ENCODE assay signal across 8 cellular contexts in the genomic region with DNA sequence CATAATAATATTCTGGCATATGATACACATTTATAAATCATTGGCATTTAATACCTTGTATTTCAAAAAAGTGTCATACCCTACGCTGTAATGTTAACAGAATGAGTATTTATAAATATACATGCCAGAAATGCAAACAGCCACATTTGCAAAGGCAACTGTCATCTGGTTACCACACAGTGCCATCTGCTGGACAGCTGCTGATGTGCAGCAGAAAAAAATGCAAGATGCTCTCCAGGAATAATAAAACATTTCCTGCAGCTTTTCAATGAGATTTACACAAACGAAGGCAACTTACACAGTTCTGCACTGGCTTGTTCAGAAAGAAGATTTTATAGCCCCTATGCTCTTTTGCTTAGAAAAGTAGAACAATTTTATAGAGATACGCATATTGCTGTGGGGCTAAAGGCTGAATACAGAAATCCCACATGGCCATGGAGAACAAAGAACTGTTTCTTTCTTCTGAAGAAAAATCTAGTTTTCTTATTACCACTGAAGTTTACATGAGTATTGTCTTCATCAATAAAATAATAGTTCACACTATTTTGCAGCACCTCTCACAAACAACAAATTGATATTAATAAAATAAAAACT.
A peak's percentile ranks its signal among the peaks of the same experiment; 100 is the strongest.
DNase-seq lines count a peak whose midpoint lies in the region; ATAC-seq and TF ChIP-seq lines count a peak whose summit lies in the region.

No MANE protein-coding gene starts in this region.

- no peak overlapping the region for H3K27ac ChIP-seq in esophagus muscularis mucosa (replicated peaks in 1 of 4)

- no peak overlapping the region for H3K4me3 Mint-ChIP-seq in nephron progenitor cell

- intact Hi-C loops in esophagus muscularis mucosa (cut with DNase I), result loop anchor here (5.0 to 10.0 kb wide), 2 partner anchors 169 to 596 kb away; no protein-coding TSS in a partner anchor

- H3K27me3 ChIP-seq in esophagus muscularis mucosa, result no peaks in the 10 kb centered on the region

- H3K4me1 Mint-ChIP-seq in nephron progenitor cell, result peaks cover 5% of the 10 kb centered on the region

- no peak for TF ChIP-seq POLR2A in esophagus muscularis mucosa (IDR thresholded peaks at IDR 0.05; ENCODE audit: low read depth)

- DNase-seq in activated CD4-positive, CD25-positive, alpha-beta regulatory T cell (lab: John Stamatoyannopoulos, UW), result peak; percentile 6 to 49 (median 14)
- DNase-seq in NCI-H69 (lab: John Stamatoyannopoulos, UW) (peak; percentile 64), esophagus muscularis mucosa (ENCODE audit: extremely low spot score) (no peak), nephron progenitor cell (peak; percentile 76)
- peak; percentile 77 for DNase-seq in activated CD8-positive, alpha-beta memory T cell treated with anti-CD3 and anti-CD28 coated beads, Interleukin-2, amount 50 U/mL, for 48 hours
- DNase-seq in stimulated activated naive CD8-positive, alpha-beta T cell treated with anti-CD3 and anti-CD28 coated beads, Interleukin-15, Interleukin-2, amounts not matched to agents 100 U/mL and 50 U/mL, for 24 hours, result peak; percentile 66

- no peaks in the 10 kb centered on the region for H3K9me3 Mint-ChIP-seq in nephron progenitor cell

- no peaks in the 10 kb centered on the region for H3K36me3 Mint-ChIP-seq in nephron progenitor cell (ENCODE audit: low read depth)

- no peaks in the 10 kb centered on the region for H3K9me3 ChIP-seq in esophagus muscularis mucosa

- no peak overlapping the region for H3K4me3 ChIP-seq in esophagus muscularis mucosa

- H3K36me3 ChIP-seq in esophagus muscularis mucosa, result no peaks in the 10 kb centered on the region

- no peak overlapping the region for H3K27ac Mint-ChIP-seq in nephron progenitor cell

- H3K27me3 Mint-ChIP-seq in nephron progenitor cell (ENCODE audit: low read depth, poor library complexity), result peaks cover 4% of the 10 kb centered on the region

- ATAC-seq in activated CD4-positive, CD25-positive, alpha-beta regulatory T cell treated with anti-CD3 and anti-CD28 coated beads, Interleukin-2, amount 50 U/mL, for 24 hours, result no peak
- ATAC-seq in HG03342 (IDR thresholded peaks at IDR 0.05; ENCODE audit: unreplicated experiment), result peak; percentile 83
- no peak for ATAC-seq in stimulated activated naive CD8-positive, alpha-beta T cell treated with anti-CD3 and anti-CD28 coated beads, Interleukin-15, Interleukin-2, amounts not matched to agents 100 U/mL and 50 U/mL, for 24 hours

- TF ChIP-seq EP300 in esophagus muscularis mucosa (IDR thresholded peaks at IDR 0.05), result no peak

- TF ChIP-seq CTCF in esophagus muscularis mucosa (IDR thresholded peaks at IDR 0.05) (peak; percentile 82 to 95 (median 89)), nephron progenitor cell (IDR thresholded peaks at IDR 0.05) (peak; percentile 91)

- peaks cover 0 to 20% (median 17%) of the 10 kb centered on the region in 4 donors for H3K4me1 ChIP-seq in esophagus muscularis mucosa

- WGBS in esophagus muscularis mucosa, result 21% methylated on average over 3 of the region's 3 CpGs
